16 cellular contexts compared by ENCODE assay signal in the genomic region with DNA sequence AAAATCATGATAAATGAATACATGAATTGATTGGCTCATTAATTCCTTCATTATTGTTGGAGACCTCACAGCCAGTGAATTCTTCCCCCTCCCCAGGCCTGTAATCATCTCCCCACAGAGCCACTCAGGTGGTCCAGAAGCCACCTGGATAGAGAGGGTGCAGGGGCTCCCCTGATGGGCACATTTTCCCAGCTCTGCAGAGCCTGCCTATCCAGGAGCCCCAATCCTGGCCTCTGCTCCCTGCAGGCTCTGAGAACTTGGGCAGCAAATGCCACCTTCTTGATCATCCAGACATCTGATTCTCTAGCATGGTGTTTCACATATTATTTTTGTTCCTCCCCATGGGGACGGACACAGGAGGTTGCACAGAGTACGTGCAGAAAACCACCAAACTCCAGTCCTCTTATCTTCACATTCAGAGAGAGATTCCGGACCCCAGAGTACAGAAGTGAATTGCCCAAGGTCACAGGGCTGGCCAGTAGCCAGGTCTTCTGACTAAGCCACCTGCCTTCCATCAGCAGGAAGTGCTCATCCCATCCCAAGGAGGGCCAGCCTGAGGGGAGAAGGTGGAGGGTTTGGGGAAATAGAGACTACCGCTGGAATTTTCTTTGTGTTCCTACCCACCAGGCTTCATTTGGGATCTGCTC.
DNase-seq lines count a peak whose midpoint lies in the region; ATAC-seq and TF ChIP-seq lines count a peak whose summit lies in the region.
"Had no signal": no experiment of that assay in that cellular context is flagged by ENCODE, and none has a peak within 500 bp of the region (broad histone marks: within the 10 kb centered on the region; RNA-seq: fewer than 3 reads in every experiment).

No MANE protein-coding gene starts in this region.

- H3K27me3 ChIP-seq in Peyer's patch, result no peaks in the 10 kb centered on the region
- H3K27me3 ChIP-seq in neural progenitor cell, result no peaks in the 10 kb centered on the region
- H3K27me3 ChIP-seq in esophagus squamous epithelium, result peaks cover 0 to 9% (median 0%) of the 10 kb centered on the region in 4 donors
- H3K27me3 ChIP-seq: BLaER1 treated with 17β-estradiol and CSF1 and Interleukin-3, amounts not matched to agents 10 nM and 100 nM had no signal

- peaks cover 6% of the 10 kb centered on the region for H3K9me3 Mint-ChIP-seq in neural progenitor cell

- no peak overlapping the region for H3K4me3 Mint-ChIP-seq in neural progenitor cell
- H3K4me3 Mint-ChIP-seq: T-helper 17 cell had no signal

- peaks cover 5% of the 10 kb centered on the region for H3K36me3 Mint-ChIP-seq in neural progenitor cell

- no peak overlapping the region for H3K4me3 ChIP-seq in Peyer's patch
- no peak overlapping the region for H3K4me3 ChIP-seq in neural progenitor cell
- H3K4me3 ChIP-seq in esophagus squamous epithelium, result no peak overlapping the region
- H3K4me3 ChIP-seq: BLaER1 treated with 17β-estradiol and CSF1 and Interleukin-3, amounts not matched to agents 10 nM and 100 nM had no signal

- H3K27ac ChIP-seq in Peyer's patch, result no peak overlapping the region
- no peak overlapping the region for H3K27ac ChIP-seq in neural progenitor cell
- no peak overlapping the region for H3K27ac ChIP-seq in esophagus squamous epithelium
- H3K27ac ChIP-seq: BLaER1 treated with 17β-estradiol and CSF1 and Interleukin-3, amounts not matched to agents 10 nM and 100 nM had no signal

- TF ChIP-seq CTCF in Peyer's patch (IDR thresholded peaks at IDR 0.05), result no peak
- no peak for TF ChIP-seq CTCF in neural progenitor cell (IDR thresholded peaks at IDR 0.05)
- TF ChIP-seq CTCF in esophagus squamous epithelium (IDR thresholded peaks at IDR 0.05), result no peak

- no peaks in the 10 kb centered on the region for H4K20me1 ChIP-seq in neural progenitor cell (ENCODE audit: low read depth)
- H4K20me1 ChIP-seq: BLaER1 treated with 17β-estradiol and CSF1 and Interleukin-3, amounts not matched to agents 10 nM and 100 nM had no signal

- H3K36me3 ChIP-seq in Peyer's patch (no peaks in the 10 kb centered on the region), neural progenitor cell (no peaks in the 10 kb centered on the region), esophagus squamous epithelium (no peaks in the 10 kb centered on the region)
- H3K36me3 ChIP-seq: BLaER1 treated with 17β-estradiol and CSF1 and Interleukin-3, amounts not matched to agents 10 nM and 100 nM had no signal

- WGBS in esophagus squamous epithelium, 2 donors, result 75 to 88% methylated on average over 1 to 2 of the region's 4 CpGs

- no peak for ATAC-seq in GM19452 (IDR thresholded peaks at IDR 0.05; ENCODE audit: unreplicated experiment)
- ATAC-seq: T-helper 17 cell had no signal

- H3K27ac Mint-ChIP-seq in neural progenitor cell, result peak overlapping the region; percentile 78
- H3K27ac Mint-ChIP-seq: T-helper 17 cell had no signal

- H3K9ac ChIP-seq in neural progenitor cell, result no peak overlapping the region
- H3K9ac ChIP-seq: BLaER1 treated with 17β-estradiol and CSF1 and Interleukin-3, amounts not matched to agents 10 nM and 100 nM had no signal

- intact Hi-C loops in esophagus squamous epithelium (cut with DNase I), result no loop called here

- peaks cover 55% of the 10 kb centered on the region for H3K4me1 Mint-ChIP-seq in neural progenitor cell

- DNase-seq in NCI-H2029 (lab: John Stamatoyannopoulos, UW) (peak; percentile 5), NCI-H2029 treated with DMSO at 0.1 percent for 48 hours (lab: John Stamatoyannopoulos, UW) (no peak), COLO668 (lab: John Stamatoyannopoulos, UW; ENCODE audit: unreplicated experiment) (peak; percentile 14), Peyer's patch (peak in 2 of 3 donors; percentile 71 to 79), neural progenitor cell (ENCODE audit: low spot score) (no peak), GOT3 (lab: John Stamatoyannopoulos, UW) (no peak), esophagus squamous epithelium (lab: John Stamatoyannopoulos, UW) (no peak)
- DNase-seq: H7, IMR-90, Kasumi-1, NCI-H1417 treated with DMSO at 0.1 percent for 48 hours, NCI-H446, SHP77 treated with DMSO at 0.1 percent for 48 hours, T-helper 17 cell had no signal

- peaks cover 0 to 41% (median 0%) of the 10 kb centered on the region in 4 donors for H3K4me1 ChIP-seq in Peyer's patch
- peaks cover 23% of the 10 kb centered on the region for H3K4me1 ChIP-seq in neural progenitor cell
- H3K4me1 ChIP-seq in esophagus squamous epithelium, result peaks cover 0 to 6% (median 0%) of the 10 kb centered on the region in 3 donors

- no peaks in the 10 kb centered on the region for H3K9me3 ChIP-seq in Peyer's patch
- no peaks in the 10 kb centered on the region for H3K9me3 ChIP-seq in neural progenitor cell (ENCODE audit: low read depth)
- peaks cover 0 to 5% (median 0%) of the 10 kb centered on the region in 3 donors for H3K9me3 ChIP-seq in esophagus squamous epithelium
- H3K9me3 ChIP-seq: BLaER1 treated with 17β-estradiol and CSF1 and Interleukin-3, amounts not matched to agents 10 nM and 100 nM had no signal

- peaks cover 10% of the 10 kb centered on the region for H3K27me3 Mint-ChIP-seq in neural progenitor cell (ENCODE audit: insufficient read depth, low read depth)

- H2AFZ ChIP-seq in neural progenitor cell (replicated peaks), result no peak overlapping the region

- H3K79me2 ChIP-seq in neural progenitor cell (ENCODE audit: low read depth), result no peaks in the 10 kb centered on the region

- no peak overlapping the region for H3K4me2 ChIP-seq in neural progenitor cell
- H3K4me2 ChIP-seq: BLaER1 treated with 17β-estradiol and CSF1 and Interleukin-3, amounts not matched to agents 10 nM and 100 nM had no signal

- H3F3A ChIP-seq in neural progenitor cell (ENCODE audit: low read depth), result peaks cover 12% of the 10 kb centered on the region

- TF ChIP-seq POLR2A in Peyer's patch (IDR thresholded peaks at IDR 0.05) (no peak), esophagus squamous epithelium (IDR thresholded peaks at IDR 0.05) (no peak)

Comparison
In these comparisons a context has a peak if more than half of its experiments do, and no peak if none do; other contexts are left out.
1. DNase-seq: peak in NCI-H2029 (single experiment), COLO668 (single experiment) and Peyer's patch (2 of 3); none in NCI-H2029 treated with DMSO at 0.1 percent for 48 hours (single experiment), neural progenitor cell (single experiment), GOT3 (single experiment) and esophagus squamous epithelium (single experiment).